Comparison of ENCODE assay signal across 8 cellular contexts in genomic region chr2:74919827-74920226, GRCh38. TPM values are rescaled to one million over a fixed set of nuclear protein-coding genes. Genes with fewer than 3 reads are reported as not detected.
A peak's percentile ranks its signal among the peaks of the same experiment; 100 is the strongest.
DNase-seq lines count a peak whose midpoint lies in the region; ATAC-seq, FAIRE-seq and TF ChIP-seq lines count a peak whose summit lies in the region.

No MANE protein-coding gene starts in this region.

- H4K20me1 ChIP-seq in Loucy (ENCODE audit: insufficient read depth, low read length, poor library complexity, severe bottlenecking) (no peaks in the 10 kb centered on the region), astrocyte (ENCODE audit: insufficient read depth, low read length) (no peaks in the 10 kb centered on the region)

- H3K27me3 Mint-ChIP-seq in T-helper 17 cell: peaks cover 54% of the 10 kb centered on the region
- peaks cover 8% of the 10 kb centered on the region for H3K27me3 Mint-ChIP-seq in astrocyte (ENCODE audit: low read depth, unreplicated experiment)

- H3K4me3 Mint-ChIP-seq in T-helper 17 cell (peak overlapping the region; percentile 25), astrocyte (ENCODE audit: unreplicated experiment) (peak overlapping the region; percentile 46)

- peak; percentile 83 for TF ChIP-seq CTCF in Loucy (conservative IDR thresholded peaks at IDR 0.05; ENCODE audit: low read length)
- peak; percentile 44 for TF ChIP-seq CTCF in astrocyte (IDR thresholded peaks at IDR 0.05; ENCODE audit: insufficient read depth, low read depth, low read length)
- peak; percentile 75 for TF ChIP-seq CTCF in retinal pigment epithelial cell (conservative IDR thresholded peaks at IDR 0.05; ENCODE audit: low read depth, low read length)

- no peaks in the 10 kb centered on the region for H3F3A ChIP-seq in Loucy (ENCODE audit: low read depth)

- H3K4me2 ChIP-seq in Loucy (ENCODE audit: low read depth, low read length, poor library complexity, severe bottlenecking) (peak overlapping the region; percentile 54), astrocyte (ENCODE audit: low read length) (peak overlapping the region; percentile 84)

- H3K79me2 ChIP-seq in Loucy (ENCODE audit: insufficient read depth, low read length): no peaks in the 10 kb centered on the region
- H3K79me2 ChIP-seq in astrocyte (ENCODE audit: insufficient read depth, low read length): no peaks in the 10 kb centered on the region

- no peak for FAIRE-seq in GM18507 (lab: Jason Lieb, UNC)
- no peak for FAIRE-seq in astrocyte (lab: Jason Lieb, UNC)

- no peaks in the 10 kb centered on the region for H3K9me2 ChIP-seq in Loucy (replicated peaks; ENCODE audit: low read depth, low read length)

- no peak overlapping the region for H3K27ac ChIP-seq in astrocyte (ENCODE audit: low read depth, low read length)

- H3K9ac ChIP-seq in Loucy (ENCODE audit: low read depth, low read length, poor library complexity, severe bottlenecking) (no peak overlapping the region), astrocyte (ENCODE audit: low read length) (no peak overlapping the region)

- H3K36me3 ChIP-seq in Loucy (ENCODE audit: insufficient read depth, low read length) (no peaks in the 10 kb centered on the region), astrocyte (ENCODE audit: insufficient read depth, low read length) (no peaks in the 10 kb centered on the region)

- H3K27ac Mint-ChIP-seq in T-helper 17 cell (no peak overlapping the region), astrocyte (ENCODE audit: unreplicated experiment) (no peak overlapping the region)

- peak overlapping the region; percentile 59 for H3K4me3 ChIP-seq in Loucy (ENCODE audit: low read length, poor library complexity, severe bottlenecking)
- peak overlapping the region; percentile 48 for H3K4me3 ChIP-seq in astrocyte (ENCODE audit: insufficient read depth, low read depth, low read length)
- peak overlapping the region; percentile 58 for H3K4me3 ChIP-seq in retinal pigment epithelial cell (ENCODE audit: low read length)

- H3K4me1 Mint-ChIP-seq in T-helper 17 cell (peaks cover 16% of the 10 kb centered on the region), astrocyte (ENCODE audit: low read depth, unreplicated experiment) (peaks cover 20% of the 10 kb centered on the region)

- ATAC-seq in T-helper 17 cell (peak; percentile 76), GM18867 (IDR thresholded peaks at IDR 0.05; ENCODE audit: unreplicated experiment) (no peak)

- peaks cover 25% of the 10 kb centered on the region for H3K4me1 ChIP-seq in Loucy (ENCODE audit: insufficient read depth, low read length, poor library complexity, severe bottlenecking)
- peaks cover 6% of the 10 kb centered on the region for H3K4me1 ChIP-seq in astrocyte (ENCODE audit: insufficient read depth, low read length)

- H3K27me3 ChIP-seq in Loucy (ENCODE audit: insufficient read depth, low read length, poor library complexity, severe bottlenecking) (no peaks in the 10 kb centered on the region), astrocyte (ENCODE audit: insufficient read depth, low read length) (no peaks in the 10 kb centered on the region)

- H3K9me3 ChIP-seq in Loucy (ENCODE audit: insufficient read depth, low read depth, low read length) (no peaks in the 10 kb centered on the region), T-helper 17 cell (ENCODE audit: control insufficient read depth, low read length, poor library complexity, severe bottlenecking) (no peaks in the 10 kb centered on the region), astrocyte (ENCODE audit: insufficient read depth, low read depth, low read length) (no peaks in the 10 kb centered on the region)

- peaks cover 7% of the 10 kb centered on the region for H3K9me3 Mint-ChIP-seq in astrocyte (ENCODE audit: unreplicated experiment)

- peaks cover 12% of the 10 kb centered on the region for H3K36me3 Mint-ChIP-seq in T-helper 17 cell (ENCODE audit: low read depth)
- H3K36me3 Mint-ChIP-seq in astrocyte (ENCODE audit: low read depth, unreplicated experiment): peaks cover 3% of the 10 kb centered on the region

- DNase-seq in GM18507 (ENCODE audit: extremely low spot score, insufficient read length, low read depth): peak; percentile 64
- peak; percentile 58 to 74 (median 61) for DNase-seq in T-helper 17 cell
- DNase-seq in astrocyte (ENCODE audit: low read depth): no peak
- DNase-seq in hippocampal formation (lab: John Stamatoyannopoulos, UW): peak; percentile 17 to 45
- DNase-seq in retinal pigment epithelial cell (ENCODE audit: low read depth): no peak
- DNase-seq in cerebellar nuclear complex (lab: John Stamatoyannopoulos, UW): no peak

- H2AFZ ChIP-seq in Loucy (ENCODE audit: low read length) (peak overlapping the region; percentile 78; the same call in 1 of the 2 replicates), astrocyte (ENCODE audit: low read depth, low read length) (peak overlapping the region; percentile 65)

RNA-seq across cellular contexts. Expression of gene POLE4, which starts 38.6 kb away (rescaled TPM):
- total RNA-seq in T-helper 17 cell: 10 to 100 TPM; 27.4 to 39.4 TPM
- 45.6 and 57.2 TPM in 2 replicates for total RNA-seq in astrocyte

Comparison
In these comparisons a context has a peak if more than half of its experiments do, and no peak if none do; other contexts are left out.
1. DNase-seq: peak in GM18507 (single experiment), T-helper 17 cell (3 of 3) and hippocampal formation (2 of 2); none in astrocyte (single experiment), retinal pigment epithelial cell (single experiment) and cerebellar nuclear complex (0 of 2).
2. Peak in every context shown above with its lines, with median percentiles within 50 percentile points of each other: H3K4me3 ChIP-seq and CTCF ChIP-seq.